In genomic region chr7:101173752-101174244, GRCh38 we compare ENCODE assay signal across 8 cellular contexts. TPM values are rescaled to one million over a fixed set of nuclear protein-coding genes. Genes with fewer than 3 reads are reported as not detected.
DNase-seq lines count a peak whose midpoint lies in the region; TF ChIP-seq lines count a peak whose summit lies in the region.

No MANE protein-coding gene starts in this region.

- H3K9me3 ChIP-seq in iPS DF 6.9 (ENCODE audit: control insufficient read depth, insufficient read depth, low read length) (no peaks in the 10 kb centered on the region), vagina (no peaks in the 10 kb centered on the region)

- H3K27me3 ChIP-seq in iPS DF 6.9 (ENCODE audit: control insufficient read depth, insufficient read depth, low read length) (peaks cover 58% of the 10 kb centered on the region), vagina (peaks cover 24% of the 10 kb centered on the region)

- WGBS in iPS DF 6.9 (ENCODE audit: insufficient coverage, insufficient read length): no CpG with 5 or more reads among the region's 16 CpGs

- peak; percentile 52 for DNase-seq in SIG-M5 treated with dmso at 0.1 percent for 504 hours (lab: John Stamatoyannopoulos, UW; ENCODE audit: unreplicated experiment)
- no peak for DNase-seq in SIG-M5 (lab: John Stamatoyannopoulos, UW)
- peak; percentile 7 for DNase-seq in NCI-H774 (lab: John Stamatoyannopoulos, UW)
- DNase-seq in activated T-cell treated with anti-CD3 and anti-CD28 coated beads, Interleukin-2, amount 50 U/mL, for 1 hour: peak; percentile 74
- DNase-seq in iPS DF 6.9 (ENCODE audit: low read depth, low spot score): no peak
- DNase-seq in stimulated activated naive CD4-positive, alpha-beta T cell treated with Interleukin-2 at 50 U/mL for 16 hours (lab: John Stamatoyannopoulos, UW): peak; percentile 22
- DNase-seq in vagina (ENCODE audit: extremely low spot score in 2 of 2): no peak
- DNase-seq in midbrain (lab: John Stamatoyannopoulos, UW): no peak

- intact Hi-C loops in vagina (cut with DNase I): no loop called here

- H3K4me1 ChIP-seq in iPS DF 6.9 (ENCODE audit: control insufficient read depth, insufficient read depth, low read length) (peaks cover 21% of the 10 kb centered on the region), vagina (peaks cover 27% of the 10 kb centered on the region)

- no peak for TF ChIP-seq POLR2A in vagina (IDR thresholded peaks at IDR 0.05)

- peak overlapping the region; percentile 42; the same call in 1 of the 2 replicates for H3K4me3 ChIP-seq in iPS DF 6.9 (ENCODE audit: low read length)
- H3K4me3 ChIP-seq in vagina: no peak overlapping the region

- H3K36me3 ChIP-seq in iPS DF 6.9 (ENCODE audit: control insufficient read depth, insufficient read depth, low read length) (no peaks in the 10 kb centered on the region; the same call in 1 of the 2 replicates), vagina (no peaks in the 10 kb centered on the region)

- TF ChIP-seq CTCF in vagina (IDR thresholded peaks at IDR 0.05): no peak

- no peak overlapping the region for H3K27ac ChIP-seq in iPS DF 6.9 (ENCODE audit: low read length)
- H3K27ac ChIP-seq in vagina: no peak overlapping the region

RNA-seq across cellular contexts. Expression of gene NAT16, which starts 6.3 kb away (rescaled TPM):
- not detected for total RNA-seq in vagina

RNA-seq across cellular contexts. Expression of gene VGF, which starts 8.4 kb away (rescaled TPM):
- total RNA-seq in vagina: 1.2 TPM

RNA-seq across cellular contexts. Expression of gene AP1S1, which starts 19.5 kb away (rescaled TPM):
- 42.5 TPM for total RNA-seq in vagina

RNA-seq across cellular contexts. Expression of gene MOGAT3, which starts 27.0 kb away (rescaled TPM):
- not detected for total RNA-seq in vagina

RNA-seq across cellular contexts. Expression of gene PLOD3, which starts 43.6 kb away (rescaled TPM):
- total RNA-seq in vagina: 41.5 TPM

Comparison
In these comparisons a context has a peak if more than half of its experiments do, and no peak if none do; other contexts are left out.
1. DNase-seq: peak in SIG-M5 treated with dmso at 0.1 percent for 504 hours (single experiment), NCI-H774 (single experiment), activated T-cell treated with anti-CD3 and anti-CD28 coated beads, Interleukin-2, amount 50 U/mL, for 1 hour (single experiment) and stimulated activated naive CD4-positive, alpha-beta T cell treated with Interleukin-2 at 50 U/mL for 16 hours (single experiment); none in SIG-M5 (single experiment), iPS DF 6.9 (single experiment), vagina (0 of 2) and midbrain (single experiment).